ENCODE assay signal across 8 cellular contexts in the genomic region with DNA sequence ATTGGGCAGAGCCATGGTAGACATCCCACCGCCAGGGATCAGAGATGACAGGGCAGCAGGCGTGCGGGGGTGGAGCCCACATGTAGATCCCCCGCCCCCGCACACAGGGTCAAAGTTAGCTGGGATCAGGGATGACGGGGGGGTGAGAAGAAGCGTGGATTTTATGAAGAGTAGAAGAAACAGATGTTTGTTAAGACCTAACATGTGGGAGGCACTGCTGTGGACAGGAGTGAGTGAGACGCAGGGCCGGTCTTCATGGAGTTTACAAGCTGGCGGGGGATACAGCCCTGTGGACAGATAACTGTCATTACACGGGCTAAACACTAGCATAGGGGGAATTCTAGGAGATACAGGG.
DNase-seq lines count a peak whose midpoint lies in the region; ATAC-seq and TF ChIP-seq lines count a peak whose summit lies in the region.

No MANE protein-coding gene starts in this region.

- CTCF ChIA-PET in CD8-positive, alpha-beta memory T cell (lab: Charles Lee): interaction anchor here (1.3 to 2.4 kb wide), 2 partner anchors 9 to 152 kb away, joined by 3 to 14 read pairs; no protein-coding TSS in a partner anchor

- H3K4me1 Mint-ChIP-seq in CD8-positive, alpha-beta memory T cell: peaks cover 21 to 61% (median 46%) of the 10 kb centered on the region in 3 donors
- H3K4me1 Mint-ChIP-seq in progenitor cell of endocrine pancreas (ENCODE audit: low read depth): peaks cover 20% of the 10 kb centered on the region

- no peak overlapping the region for H3K4me3 Mint-ChIP-seq in CD8-positive, alpha-beta memory T cell
- no peak overlapping the region for H3K4me3 Mint-ChIP-seq in progenitor cell of endocrine pancreas (ENCODE audit: low read depth)

- H2BK5ac ChIP-seq in neuronal stem cell (ENCODE audit: low read length): no peak overlapping the region

- no peaks in the 10 kb centered on the region for H3K79me1 ChIP-seq in neuronal stem cell (ENCODE audit: low read depth, low read length)

- H2BK120ac ChIP-seq in neuronal stem cell (ENCODE audit: low read depth, low read length): no peak overlapping the region

- H3K27me3 Mint-ChIP-seq in CD8-positive, alpha-beta memory T cell: no peaks in the 10 kb centered on the region
- H3K27me3 Mint-ChIP-seq in progenitor cell of endocrine pancreas: no peaks in the 10 kb centered on the region

- H3K4ac ChIP-seq in neuronal stem cell (ENCODE audit: low read length): no peak overlapping the region

- intact Hi-C loops in aorta (cut with DNase I): no loop called here

- DNase-seq in CD8-positive, alpha-beta memory T cell: no peak
- DNase-seq in Peyer's patch (no peak), neuronal stem cell (ENCODE audit: low spot score) (no peak), progenitor cell of endocrine pancreas (ENCODE audit: low spot score, unreplicated experiment) (no peak), SHP77 treated with DMSO at 0.1 percent for 48 hours (lab: John Stamatoyannopoulos, UW) (no peak), aorta (no peak)

- TF ChIP-seq POLR2A in Peyer's patch (IDR thresholded peaks at IDR 0.05): no peak

- H3K9ac ChIP-seq in neuronal stem cell (ENCODE audit: low read depth, low read length, poor library complexity): no peak overlapping the region

- H3K36me3 Mint-ChIP-seq in CD8-positive, alpha-beta memory T cell: peaks cover 0 to 80% (median 19%) of the 10 kb centered on the region in 3 donors
- no peaks in the 10 kb centered on the region for H3K36me3 Mint-ChIP-seq in progenitor cell of endocrine pancreas (ENCODE audit: insufficient read depth)

- H3K18ac ChIP-seq in neuronal stem cell (ENCODE audit: low read length): peak overlapping the region; percentile 27

- no peak overlapping the region for H2BK12ac ChIP-seq in neuronal stem cell (ENCODE audit: low read length)

- no CpG with 5 or more reads among the region's 11 CpGs for WGBS in neuronal stem cell (ENCODE audit: extremely low coverage in 2 of 2, insufficient read length in 2 of 2, insufficient replicate concordance in 1 of 2), 2 donors
- WGBS in aorta, 2 donors: 93 to 96% methylated on average over 11 of the region's 11 CpGs

- H4K8ac ChIP-seq in neuronal stem cell (ENCODE audit: low read depth, low read length): no peak overlapping the region

- peaks cover 16% of the 10 kb centered on the region for H3K36me3 ChIP-seq in CD8-positive, alpha-beta memory T cell (ENCODE audit: insufficient read depth, low read length)
- H3K36me3 ChIP-seq in Peyer's patch (peaks cover 0 to 30% (median 0%) of the 10 kb centered on the region in 3 donors), neuronal stem cell (replicated peaks in 1 of 2; ENCODE audit: control insufficient read depth in 2 of 2, insufficient read depth in 2 of 2, low read length in 2 of 2) (no peaks in the 10 kb centered on the region), aorta (ENCODE audit: control insufficient read depth in 1 of 2, insufficient read depth in 2 of 2, low read length in 1 of 2) (peaks cover 0 to 4% of the 10 kb centered on the region in 2 donors)

- no peak overlapping the region for H4K91ac ChIP-seq in neuronal stem cell (ENCODE audit: low read depth, low read length, poor library complexity)

- H3K27me3 ChIP-seq in CD8-positive, alpha-beta memory T cell (ENCODE audit: insufficient read depth, low read length, poor library complexity, severe bottlenecking): no peaks in the 10 kb centered on the region
- H3K27me3 ChIP-seq in Peyer's patch (no peaks in the 10 kb centered on the region), neuronal stem cell (ENCODE audit: control insufficient read depth in 3 of 3, insufficient read depth in 3 of 3, low read depth in 1 of 3, low read length in 3 of 3) (no peaks in the 10 kb centered on the region), aorta (ENCODE audit: control insufficient read depth in 1 of 2, insufficient read depth in 2 of 2, low read length in 1 of 2) (no peaks in the 10 kb centered on the region)

- no peak for ATAC-seq in GM18868 (IDR thresholded peaks at IDR 0.05; ENCODE audit: unreplicated experiment)
- no peak for ATAC-seq in aorta (ENCODE audit: low FRiP score)

- H3K27ac ChIP-seq in CD8-positive, alpha-beta memory T cell (ENCODE audit: low read depth, low read length): no peak overlapping the region
- H3K27ac ChIP-seq in Peyer's patch: peak overlapping the region in 3 of 4 donors; percentile 14 to 40 (median 30)
- H3K27ac ChIP-seq in cingulate gyrus (ENCODE audit: low read depth, low read length): peak overlapping the region; percentile 41
- H3K27ac ChIP-seq in neuronal stem cell (replicated peaks; ENCODE audit: low read length): no peak overlapping the region
- H3K27ac ChIP-seq in aorta (ENCODE audit: low read depth in 1 of 2, low read length in 2 of 2): no peak overlapping the region

- H3K14ac ChIP-seq in neuronal stem cell (ENCODE audit: low read length): no peak overlapping the region

- TF ChIP-seq CTCF in Peyer's patch (IDR thresholded peaks at IDR 0.05): no peak
- no peak for TF ChIP-seq CTCF in progenitor cell of endocrine pancreas (IDR thresholded peaks at IDR 0.05; ENCODE audit: unreplicated experiment)

- H2BK15ac ChIP-seq in neuronal stem cell (ENCODE audit: low read length): no peak overlapping the region

- no peak overlapping the region for H2AFZ ChIP-seq in neuronal stem cell (ENCODE audit: low read length)

- peak overlapping the region; percentile 13 for H3K23ac ChIP-seq in neuronal stem cell (ENCODE audit: low read depth, low read length, poor library complexity)

- H3K9me3 Mint-ChIP-seq in CD8-positive, alpha-beta memory T cell: no peaks in the 10 kb centered on the region
- no peaks in the 10 kb centered on the region for H3K9me3 Mint-ChIP-seq in progenitor cell of endocrine pancreas (ENCODE audit: low read depth)

- POLR2A ChIA-PET in CD8-positive, alpha-beta memory T cell (lab: Charles Lee): no interaction called here

- peak overlapping the region in 5 of 8 donors; percentile 43 to 83 (median 67) for H3K27ac Mint-ChIP-seq in CD8-positive, alpha-beta memory T cell
- H3K27ac Mint-ChIP-seq in progenitor cell of endocrine pancreas: no peak overlapping the region

- H3K4me2 ChIP-seq in neuronal stem cell (ENCODE audit: insufficient read depth, low read length, poor library complexity, severe bottlenecking): no peak overlapping the region

- no peaks in the 10 kb centered on the region for H3K4me1 ChIP-seq in CD8-positive, alpha-beta memory T cell (ENCODE audit: insufficient read depth, low read length)
- H3K4me1 ChIP-seq in Peyer's patch: peaks cover 0 to 55% (median 5%) of the 10 kb centered on the region in 4 donors
- peaks cover 7% of the 10 kb centered on the region in 2 donors for H3K4me1 ChIP-seq in neuronal stem cell (ENCODE audit: control insufficient read depth in 2 of 2, insufficient read depth in 1 of 2, low read depth in 1 of 2, low read length in 2 of 2)
- peaks cover 0 to 7% of the 10 kb centered on the region in 2 donors for H3K4me1 ChIP-seq in aorta (ENCODE audit: control insufficient read depth in 1 of 2, insufficient read depth in 2 of 2, low read length in 2 of 2)

- no peaks in the 10 kb centered on the region for H3K9me3 ChIP-seq in CD8-positive, alpha-beta memory T cell (ENCODE audit: low read length)
- H3K9me3 ChIP-seq in Peyer's patch: no peaks in the 10 kb centered on the region
- H3K9me3 ChIP-seq in neuronal stem cell (replicated peaks in 1 of 2; ENCODE audit: control insufficient read depth in 2 of 2, insufficient read depth in 1 of 2, low read depth in 1 of 2, low read length in 2 of 2): no peaks in the 10 kb centered on the region
- no peaks in the 10 kb centered on the region for H3K9me3 ChIP-seq in aorta (ENCODE audit: control insufficient read depth, low read length)

- H3K4me3 ChIP-seq in CD8-positive, alpha-beta memory T cell (ENCODE audit: low read length): no peak overlapping the region
- H3K4me3 ChIP-seq in Peyer's patch (no peak overlapping the region), neuronal stem cell (ENCODE audit: low read length in 2 of 2) (no peak overlapping the region), aorta (ENCODE audit: low read length in 2 of 2) (no peak overlapping the region)

- H2AK5ac ChIP-seq in neuronal stem cell (ENCODE audit: low read depth, low read length): no peak overlapping the region

Comparison
In these comparisons a context has a peak if more than half of its experiments do, and no peak if none do; other contexts are left out.
1. H3K27ac ChIP-seq: peak in Peyer's patch (3 of 4) and cingulate gyrus (single experiment); none in CD8-positive, alpha-beta memory T cell (single experiment), neuronal stem cell (single experiment) and aorta (0 of 2).